Comparison of ENCODE assay signal across 1 cellular context in the genomic region with DNA sequence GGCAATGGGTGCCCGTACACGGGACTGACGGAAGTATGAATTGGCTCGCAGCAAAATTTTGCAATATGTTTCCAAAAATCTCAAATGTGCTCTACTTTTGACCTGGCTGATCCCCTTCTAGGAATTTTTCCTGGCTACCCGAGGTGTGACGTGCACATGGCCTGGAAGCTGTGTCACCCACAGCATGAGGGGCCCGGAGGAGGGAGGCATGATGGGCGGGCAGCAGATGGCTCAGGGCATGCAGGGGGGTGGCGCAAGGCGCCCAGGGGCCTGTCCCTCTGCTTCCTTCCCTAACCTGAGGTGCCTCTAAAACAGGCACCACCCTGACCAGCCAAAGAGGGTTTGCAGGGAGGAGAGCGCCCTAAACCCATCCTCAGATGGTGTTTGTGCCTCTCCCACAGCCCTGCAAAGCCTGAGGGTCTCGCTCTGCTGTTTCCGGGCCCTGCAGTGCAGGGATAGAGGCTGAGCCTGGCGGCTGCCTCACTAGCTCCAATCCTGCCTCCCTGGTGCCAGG.
TF ChIP-seq lines count a peak whose summit lies in the region.

No MANE protein-coding gene starts in this region.

TF ChIP-seq in H1, 55 proteins besides CTCF, POLR2A, EP300 and RAD21:
- no peak for TF ChIP-seq PHF8 (conservative IDR thresholded peaks at IDR 0.05; ENCODE audit: low read depth, low read length)
- TF ChIP-seq, protein P1, sequence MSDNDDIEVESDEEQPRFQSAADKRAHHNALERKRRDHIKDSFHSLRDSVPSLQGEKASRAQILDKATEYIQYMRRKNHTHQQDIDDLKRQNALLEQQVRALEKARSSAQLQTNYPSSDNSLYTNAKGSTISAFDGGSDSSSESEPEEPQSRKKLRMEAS (IDR thresholded peaks at IDR 0.05): no peak
- no peak for TF ChIP-seq BACH1 (IDR thresholded peaks at IDR 0.05; ENCODE audit: low read length)
- no peak for TF ChIP-seq TAF7 (optimal IDR thresholded peaks at IDR 0.05; ENCODE audit: borderline replicate concordance, low read depth, low read length)
- TF ChIP-seq BRCA1 (IDR thresholded peaks at IDR 0.05; ENCODE audit: low read depth, low read length): no peak
- TF ChIP-seq EZH2 (IDR thresholded peaks at IDR 0.05; ENCODE audit: low read depth, low read length, severe bottlenecking): no peak
- no peak for TF ChIP-seq MAFK (IDR thresholded peaks at IDR 0.05; ENCODE audit: low read depth, low read length)
- TF ChIP-seq, protein P2, sequence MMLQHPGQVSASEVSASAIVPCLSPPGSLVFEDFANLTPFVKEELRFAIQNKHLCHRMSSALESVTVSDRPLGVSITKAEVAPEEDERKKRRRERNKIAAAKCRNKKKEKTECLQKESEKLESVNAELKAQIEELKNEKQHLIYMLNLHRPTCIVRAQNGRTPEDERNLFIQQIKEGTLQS (IDR thresholded peaks at IDR 0.05; ENCODE audit: insufficient read depth, low read depth, low read length): no peak
- TF ChIP-seq RFX5 (IDR thresholded peaks at IDR 0.05; ENCODE audit: borderline replicate concordance, low read depth, low read length): no peak
- TF ChIP-seq CBX5 (IDR thresholded peaks at IDR 0.05; ENCODE audit: low read depth, low read length): no peak
- TF ChIP-seq, protein P3, sequence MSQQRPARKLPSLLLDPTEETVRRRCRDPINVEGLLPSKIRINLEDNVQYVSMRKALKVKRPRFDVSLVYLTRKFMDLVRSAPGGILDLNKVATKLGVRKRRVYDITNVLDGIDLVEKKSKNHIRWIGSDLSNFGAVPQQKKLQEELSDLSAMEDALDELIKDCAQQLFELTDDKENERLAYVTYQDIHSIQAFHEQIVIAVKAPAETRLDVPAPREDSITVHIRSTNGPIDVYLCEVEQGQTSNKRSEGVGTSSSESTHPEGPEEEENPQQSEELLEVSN (IDR thresholded peaks at IDR 0.05): no peak
- TF ChIP-seq JUND (IDR thresholded peaks at IDR 0.05; ENCODE audit: low read length): no peak
- TF ChIP-seq YY1 (IDR thresholded peaks at IDR 0.05; ENCODE audit: low read depth, low read length): no peak
- no peak for TF ChIP-seq EGR1 (IDR thresholded peaks at IDR 0.05; ENCODE audit: borderline replicate concordance, low read depth, low read length)
- TF ChIP-seq TCF12 (IDR thresholded peaks at IDR 0.05; ENCODE audit: low read depth, low read length): no peak
- no peak for TF ChIP-seq SP4 (IDR thresholded peaks at IDR 0.05; ENCODE audit: low read length)
- no peak for TF ChIP-seq KDM1A (IDR thresholded peaks at IDR 0.05; ENCODE audit: borderline replicate concordance, low read length)
